In genomic region chr5:145975361-145976066, GRCh38 we compare ENCODE assay signal across 9 cellular contexts. TPM values are rescaled to one million over a fixed set of nuclear protein-coding genes. Genes with fewer than 3 reads are reported as not detected.
DNase-seq lines count a peak whose midpoint lies in the region; ATAC-seq and TF ChIP-seq lines count a peak whose summit lies in the region.
"Had no signal": no experiment of that assay in that cellular context is flagged by ENCODE, and none has a peak within 500 bp of the region (broad histone marks: within the 10 kb centered on the region; RNA-seq: fewer than 3 reads in every experiment).

No MANE protein-coding gene starts in this region.

- POLR2A ChIA-PET in AG04449 (lab: Yijun Ruan, JAX): interaction anchor here (0.6 kb wide), 1 partner anchor 38 kb away, joined by 3 read pairs; no protein-coding TSS in a partner anchor
- POLR2A ChIA-PET in naive thymus-derived CD8-positive, alpha-beta T cell (lab: Charles Lee): no interaction called here

- ATAC-seq in GM21717 (IDR thresholded peaks at IDR 0.05; ENCODE audit: unreplicated experiment) (peak; percentile 45), GM19455 (IDR thresholded peaks at IDR 0.05; ENCODE audit: unreplicated experiment) (no peak)
- no peak for ATAC-seq in naive thymus-derived CD8-positive, alpha-beta T cell

- H3K27me3 Mint-ChIP-seq in naive thymus-derived CD8-positive, alpha-beta T cell: peaks cover 0 to 6% (median 0%) of the 10 kb centered on the region in 5 donors

- CTCF ChIA-PET in AG04449 (lab: Yijun Ruan, JAX): interaction anchor here (1.2 to 1.6 kb wide), 4 partner anchors 16 to 65 kb away, joined by 3 to 5 read pairs (median 3); no protein-coding TSS in a partner anchor

- H3K36me3 Mint-ChIP-seq in naive thymus-derived CD8-positive, alpha-beta T cell: no peaks in the 10 kb centered on the region
- H3K36me3 Mint-ChIP-seq: naive B cell had no signal

- no peak overlapping the region for H3K4me3 Mint-ChIP-seq in naive thymus-derived CD8-positive, alpha-beta T cell
- H3K4me3 Mint-ChIP-seq: naive B cell had no signal

- TF ChIP-seq CTCF in AG04449 (IDR thresholded peaks at IDR 0.05; ENCODE audit: insufficient read depth, low read length, missing control alignments): no peak

- DNase-seq in AG04449 (ENCODE audit: low read depth, low spot score) (peak; percentile 55), RPMI7951 (ENCODE audit: low read depth) (peak; percentile 97), hepatic stellate cell (ENCODE audit: low spot score) (peak; percentile 22), NCI-H146 (lab: John Stamatoyannopoulos, UW) (no peak), superior temporal gyrus (ENCODE audit: extremely low spot score) (no peak)
- no peak for DNase-seq in naive thymus-derived CD8-positive, alpha-beta T cell
- DNase-seq: naive B cell had no signal

- H3K27ac Mint-ChIP-seq in naive thymus-derived CD8-positive, alpha-beta T cell: no peak overlapping the region
- H3K27ac Mint-ChIP-seq: naive B cell had no signal

- H3K4me3 ChIP-seq in AG04449 (ENCODE audit: low read depth, low read length): no peak overlapping the region

- H3K9me3 Mint-ChIP-seq in naive thymus-derived CD8-positive, alpha-beta T cell: peaks cover 0 to 9% (median 0%) of the 10 kb centered on the region in 9 donors

- H3K4me1 Mint-ChIP-seq in naive thymus-derived CD8-positive, alpha-beta T cell: no peaks in the 10 kb centered on the region
- H3K4me1 Mint-ChIP-seq: naive B cell had no signal

RNA-seq across cellular contexts. Expression of gene SH3RF2, which starts 39.1 kb away (rescaled TPM):
- total RNA-seq in RPMI7951 (2014; rRNA removed; shearing (Covaris generic)): 6.8 and 7.9 TPM in 2 replicates
- not detected for total RNA-seq in naive thymus-derived CD8-positive, alpha-beta T cell
- polyA plus RNA-seq in naive thymus-derived CD8-positive, alpha-beta T cell: not detected

Comparison
In these comparisons a context has a peak if more than half of its experiments do, and no peak if none do; other contexts are left out.
1. DNase-seq: peak in AG04449 (single experiment), RPMI7951 (single experiment) and hepatic stellate cell (single experiment); none in naive thymus-derived CD8-positive, alpha-beta T cell (0 of 10), NCI-H146 (single experiment) and superior temporal gyrus (single experiment).